ENCODE assay signal across 9 cellular contexts in the genomic region with DNA sequence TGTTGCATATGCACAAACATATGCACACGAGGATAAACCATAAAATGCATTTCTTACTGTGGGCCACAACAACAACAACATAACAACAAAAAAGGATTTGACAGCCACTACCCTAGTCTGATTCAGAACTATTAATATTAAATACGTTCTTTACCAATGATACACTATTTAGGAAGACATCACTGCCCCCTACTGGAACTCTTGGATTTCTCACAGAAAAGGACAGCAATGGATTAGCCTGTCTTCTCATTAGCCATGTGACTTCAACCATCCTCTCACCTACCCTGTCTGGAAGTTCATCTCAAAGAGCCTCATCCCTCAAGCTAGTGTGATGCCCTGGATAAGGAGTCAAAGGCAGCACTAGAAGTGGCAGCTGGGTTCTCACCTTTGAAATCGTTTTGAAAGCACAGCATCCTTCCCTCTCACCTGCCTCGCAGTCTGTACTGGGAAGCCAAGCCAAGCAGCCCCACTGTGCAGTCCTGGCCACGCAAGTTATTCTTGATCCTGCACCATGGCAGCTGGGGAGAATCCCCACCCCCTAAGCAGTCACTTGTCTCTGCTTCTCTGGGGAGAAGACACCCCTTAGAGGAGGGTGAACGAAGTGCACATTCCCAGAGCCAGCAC.
DNase-seq lines count a peak whose midpoint lies in the region; ATAC-seq, FAIRE-seq and TF ChIP-seq lines count a peak whose summit lies in the region.
"Had no signal": no experiment of that assay in that cellular context is flagged by ENCODE, and none has a peak within 500 bp of the region (broad histone marks: within the 10 kb centered on the region; RNA-seq: fewer than 3 reads in every experiment).

No MANE protein-coding gene starts in this region.

- ATAC-seq in GM18517 (IDR thresholded peaks at IDR 0.05; ENCODE audit: unreplicated experiment) (peak; percentile 72), natural killer cell (peak; percentile 71 to 92 (median 86))

- H3K9me3 ChIP-seq in CD8-positive, alpha-beta memory T cell (ENCODE audit: low read length), result no peaks in the 10 kb centered on the region

- H3K27me3 Mint-ChIP-seq in CD8-positive, alpha-beta memory T cell, result peaks cover 4 to 28% of the 10 kb centered on the region in 2 donors
- H3K27me3 Mint-ChIP-seq in natural killer cell (ENCODE audit: low read depth in 2 of 2), result peaks cover 11% of the 10 kb centered on the region in 2 donors

- peak; percentile 62 for FAIRE-seq in HTR-8/SVneo (lab: Jason Lieb, UNC)

- no peaks in the 10 kb centered on the region for H3K36me3 Mint-ChIP-seq in CD8-positive, alpha-beta memory T cell
- H3K36me3 Mint-ChIP-seq in natural killer cell, result no peaks in the 10 kb centered on the region

- peaks cover 0 to 4% (median 1%) of the 10 kb centered on the region in 3 donors for H3K4me1 Mint-ChIP-seq in CD8-positive, alpha-beta memory T cell
- peaks cover 4% of the 10 kb centered on the region in 2 donors for H3K4me1 Mint-ChIP-seq in natural killer cell

- no peaks in the 10 kb centered on the region for H3K9me3 Mint-ChIP-seq in CD8-positive, alpha-beta memory T cell
- H3K9me3 Mint-ChIP-seq in natural killer cell, result no peaks in the 10 kb centered on the region

- peak; percentile 70 for TF ChIP-seq CTCF in RWPE1 (conservative IDR thresholded peaks at IDR 0.05; ENCODE audit: low read depth)
- peak; percentile 72 for TF ChIP-seq CTCF in epithelial cell of esophagus (IDR thresholded peaks at IDR 0.05; ENCODE audit: insufficient read depth, low read depth, low read length, missing control alignments)
- peak; percentile 77 for TF ChIP-seq CTCF in natural killer cell (IDR thresholded peaks at IDR 0.05)

- CTCF ChIA-PET in CD8-positive, alpha-beta memory T cell (lab: Charles Lee), result interaction anchor here (0.7 to 10.9 kb wide), 8 partner anchors 10 to 265 kb away, joined by 3 to 108 read pairs (median 5); no protein-coding TSS in a partner anchor
- CTCF ChIA-PET in RWPE1 (lab: Yijun Ruan, JAX), result interaction anchor here (0.6 to 1.5 kb wide), 10 partner anchors 22 to 268 kb away, joined by 3 to 7 read pairs (median 3); no protein-coding TSS in a partner anchor

- H3K4me3 Mint-ChIP-seq in CD8-positive, alpha-beta memory T cell, result no peak overlapping the region
- no peak overlapping the region for H3K4me3 Mint-ChIP-seq in natural killer cell

- peaks cover 6% of the 10 kb centered on the region for H3K27me3 ChIP-seq in CD8-positive, alpha-beta memory T cell (ENCODE audit: insufficient read depth, low read length, poor library complexity, severe bottlenecking)

- H3K4me3 ChIP-seq in CD8-positive, alpha-beta memory T cell (ENCODE audit: low read length), result no peak overlapping the region
- H3K4me3 ChIP-seq in epithelial cell of esophagus (ENCODE audit: low read length), result no peak overlapping the region
- H3K4me3 ChIP-seq: skin epidermis had no signal

- intact Hi-C loops in natural killer cell (cut with micrococcal nuclease), result loop anchor here (1.0 to 2.0 kb wide), 4 partner anchors 37 to 265 kb away; no protein-coding TSS in a partner anchor

- H3K4me1 ChIP-seq in CD8-positive, alpha-beta memory T cell (ENCODE audit: insufficient read depth, low read length), result no peaks in the 10 kb centered on the region

- no peaks in the 10 kb centered on the region for H3K36me3 ChIP-seq in CD8-positive, alpha-beta memory T cell (ENCODE audit: insufficient read depth, low read length)

- H3K27ac Mint-ChIP-seq in CD8-positive, alpha-beta memory T cell, result no peak overlapping the region
- H3K27ac Mint-ChIP-seq in natural killer cell, result no peak overlapping the region

- H3K27ac ChIP-seq in CD8-positive, alpha-beta memory T cell (ENCODE audit: low read depth, low read length), result no peak overlapping the region
- peak overlapping the region; percentile 20; the same call in 1 of the 2 replicates for H3K27ac ChIP-seq in RWPE1
- H3K27ac ChIP-seq: skin epidermis had no signal

- POLR2A ChIA-PET in CD8-positive, alpha-beta memory T cell (lab: Charles Lee), result no interaction called here
- POLR2A ChIA-PET in RWPE1 (lab: Yijun Ruan, JAX; ENCODE audit: low non-redundant PET), result no interaction called here

- DNase-seq in CD8-positive, alpha-beta memory T cell, result peak in 3 of 5 donors; percentile 21 to 39 (median 28)
- DNase-seq in HTR-8/SVneo (ENCODE audit: insufficient read length, low spot score) (no peak), RWPE1 (ENCODE audit: low spot score) (peak; percentile 59), epithelial cell of esophagus (ENCODE audit: low read depth) (peak; percentile 86), natural killer cell (no peak), HK-2 (ENCODE audit: unreplicated experiment) (no peak), GOT3 (lab: John Stamatoyannopoulos, UW) (no peak)

Comparison
In these comparisons a context has a peak if more than half of its experiments do, and no peak if none do; other contexts are left out.
1. DNase-seq: peak in CD8-positive, alpha-beta memory T cell (3 of 5), RWPE1 (single experiment) and epithelial cell of esophagus (single experiment); none in HTR-8/SVneo (single experiment), natural killer cell (single experiment), HK-2 (single experiment) and GOT3 (single experiment).
2. Peak in every context shown above with its lines, with median percentiles within 50 percentile points of each other: CTCF ChIP-seq.